In the genomic region with DNA sequence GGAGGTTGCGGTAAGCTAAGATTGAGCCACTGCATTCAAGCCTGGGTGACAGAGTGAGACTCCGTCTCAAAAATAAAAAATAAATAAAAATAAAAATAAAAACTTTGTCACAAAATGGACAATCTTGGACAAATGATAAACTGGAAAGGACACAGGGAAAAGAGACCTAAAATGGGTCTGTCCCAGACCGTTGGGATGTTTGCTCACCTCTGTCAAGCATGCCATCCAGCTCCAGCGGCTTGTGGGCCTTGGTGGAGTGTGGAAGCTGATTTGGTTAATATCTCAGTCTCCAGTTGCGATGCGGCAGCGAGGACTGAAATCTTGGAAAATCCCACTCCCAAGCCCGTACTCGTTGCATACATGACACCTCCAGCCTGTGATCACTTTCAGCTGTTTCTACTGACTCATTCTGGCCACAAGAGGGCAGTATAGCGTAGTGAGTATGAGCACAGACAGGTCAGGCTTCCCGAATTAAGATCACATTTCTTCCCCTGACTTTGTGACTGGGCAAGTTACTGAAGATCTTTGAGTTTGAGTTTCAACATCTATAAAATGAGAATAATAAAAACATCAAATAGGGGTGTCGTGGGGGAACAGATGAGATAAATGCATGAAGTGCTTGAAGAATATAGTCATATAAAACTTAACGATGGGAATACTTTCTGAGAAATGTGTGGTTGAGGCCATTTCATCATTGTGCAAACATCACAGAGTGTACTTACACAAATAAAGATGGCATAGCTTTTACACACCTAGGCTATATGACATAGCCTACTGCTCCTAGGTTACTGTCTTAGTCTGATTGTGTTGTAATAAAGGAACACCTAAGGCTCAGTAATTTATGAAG, we compare ENCODE assay signal across 9 cellular contexts. TPM values are rescaled to one million over a fixed set of nuclear protein-coding genes. Genes with fewer than 3 reads are reported as not detected.
DNase-seq lines count a peak whose midpoint lies in the region; ATAC-seq and TF ChIP-seq lines count a peak whose summit lies in the region.
"Had no signal": no experiment of that assay in that cellular context is flagged by ENCODE, and none has a peak within 500 bp of the region (broad histone marks: within the 10 kb centered on the region; RNA-seq: fewer than 3 reads in every experiment).

No MANE protein-coding gene starts in this region.

- H3K4me1 ChIP-seq in liver (ENCODE audit: control insufficient read depth in 4 of 4, insufficient read depth in 4 of 4, low read length in 3 of 4), result peaks cover 0 to 2% (median 0%) of the 10 kb centered on the region in 4 donors

- ATAC-seq in GM19025 (IDR thresholded peaks at IDR 0.05; ENCODE audit: low read depth, unreplicated experiment), result peak; percentile 61
- ATAC-seq in HG03378 (IDR thresholded peaks at IDR 0.05; ENCODE audit: unreplicated experiment), result peak; percentile 81

- H3K9ac ChIP-seq in liver (ENCODE audit: low read depth in 1 of 2, low read length in 2 of 2), result no peak overlapping the region

- H3K36me3 ChIP-seq in liver (ENCODE audit: control insufficient read depth in 4 of 4, insufficient read depth in 3 of 4, low read depth in 1 of 4, low read length in 3 of 4), result no peaks in the 10 kb centered on the region

- no peak overlapping the region for H3K4me3 Mint-ChIP-seq in activated CD4-positive, alpha-beta T cell treated with anti-CD3 and anti-CD28 coated beads, Interleukin-2, amount 10 ng/mL, durations not matched to agents 24 days and 14 days

- DNase-seq in AML-193 (lab: John Stamatoyannopoulos, UW) (peak; percentile 73 to 77), NCI-H510A (lab: John Stamatoyannopoulos, UW) (peak; percentile 51), coronary artery (ENCODE audit: low spot score) (no peak)
- DNase-seq in activated CD4-positive, alpha-beta T cell treated with anti-CD3 and anti-CD28 coated beads, Interleukin-2, amount 10 ng/mL, durations not matched to agents 24 days and 14 days, result peak; percentile 88
- peak; percentile 24 to 59 (median 48) for DNase-seq in stimulated activated CD4-positive, alpha-beta T cell treated with anti-CD3 and anti-CD28 coated beads, TNF-alpha, amount 100 ng/mL, for 48 hours (ENCODE audit: low read depth in 3 of 3)

- H3K27me3 Mint-ChIP-seq in activated CD4-positive, alpha-beta T cell treated with anti-CD3 and anti-CD28 coated beads, Interleukin-2, amount 10 ng/mL, durations not matched to agents 24 days and 14 days, result peaks cover 17% of the 10 kb centered on the region

- no peaks in the 10 kb centered on the region for H3K4me1 Mint-ChIP-seq in activated CD4-positive, alpha-beta T cell treated with anti-CD3 and anti-CD28 coated beads, Interleukin-2, amount 10 ng/mL, durations not matched to agents 24 days and 14 days

- H3K27me3 ChIP-seq in liver (ENCODE audit: control insufficient read depth in 4 of 4, insufficient read depth in 4 of 4, low read length in 3 of 4), result no peaks in the 10 kb centered on the region

- WGBS in liver, result 17% methylated on average over 13 of the region's 13 CpGs

- no peaks in the 10 kb centered on the region for H3K9me3 Mint-ChIP-seq in activated CD4-positive, alpha-beta T cell treated with anti-CD3 and anti-CD28 coated beads, Interleukin-2, amount 10 ng/mL, durations not matched to agents 24 days and 14 days
- H3K9me3 Mint-ChIP-seq: IgD-negative memory B cell had no signal

- H3K4me3 ChIP-seq in coronary artery, result no peak overlapping the region
- H3K4me3 ChIP-seq in liver (ENCODE audit: low read depth in 1 of 3, low read length in 3 of 3), result no peak overlapping the region

- peak; percentile 88 for TF ChIP-seq RAD21 in liver (IDR thresholded peaks at IDR 0.05)

- no peak overlapping the region for H3K27ac Mint-ChIP-seq in activated CD4-positive, alpha-beta T cell treated with anti-CD3 and anti-CD28 coated beads, Interleukin-2, amount 10 ng/mL, durations not matched to agents 24 days and 14 days
- H3K27ac Mint-ChIP-seq: IgD-negative memory B cell had no signal

- no peaks in the 10 kb centered on the region for H3K36me3 Mint-ChIP-seq in activated CD4-positive, alpha-beta T cell treated with anti-CD3 and anti-CD28 coated beads, Interleukin-2, amount 10 ng/mL, durations not matched to agents 24 days and 14 days (ENCODE audit: low read depth)
- H3K36me3 Mint-ChIP-seq: IgD-negative memory B cell had no signal

- H3K27ac ChIP-seq in coronary artery (no peak overlapping the region), liver (ENCODE audit: low read depth in 1 of 2, low read length in 2 of 2) (no peak overlapping the region)

- no peaks in the 10 kb centered on the region for H3K9me3 ChIP-seq in liver (ENCODE audit: control insufficient read depth in 4 of 4, low read length in 3 of 4)

- peak; percentile 72 for TF ChIP-seq CTCF in coronary artery (IDR thresholded peaks at IDR 0.05)
- TF ChIP-seq CTCF in liver (IDR thresholded peaks at IDR 0.05; ENCODE audit: low read depth, low read length, missing input control), result peak; percentile 86

- intact Hi-C loops in activated CD4-positive, alpha-beta T cell treated with anti-CD3 and anti-CD28 coated beads, Interleukin-2, amount 10 ng/mL, durations not matched to agents 24 days and 14 days (cut with micrococcal nuclease), result loop anchor here (1.0 to 5.0 kb wide), 2 partner anchors 50 to 544 kb away; no protein-coding TSS in a partner anchor

TF ChIP-seq in liver, 16 proteins besides CTCF, POLR2A, EP300 and RAD21:
- TF ChIP-seq, protein P1, sequence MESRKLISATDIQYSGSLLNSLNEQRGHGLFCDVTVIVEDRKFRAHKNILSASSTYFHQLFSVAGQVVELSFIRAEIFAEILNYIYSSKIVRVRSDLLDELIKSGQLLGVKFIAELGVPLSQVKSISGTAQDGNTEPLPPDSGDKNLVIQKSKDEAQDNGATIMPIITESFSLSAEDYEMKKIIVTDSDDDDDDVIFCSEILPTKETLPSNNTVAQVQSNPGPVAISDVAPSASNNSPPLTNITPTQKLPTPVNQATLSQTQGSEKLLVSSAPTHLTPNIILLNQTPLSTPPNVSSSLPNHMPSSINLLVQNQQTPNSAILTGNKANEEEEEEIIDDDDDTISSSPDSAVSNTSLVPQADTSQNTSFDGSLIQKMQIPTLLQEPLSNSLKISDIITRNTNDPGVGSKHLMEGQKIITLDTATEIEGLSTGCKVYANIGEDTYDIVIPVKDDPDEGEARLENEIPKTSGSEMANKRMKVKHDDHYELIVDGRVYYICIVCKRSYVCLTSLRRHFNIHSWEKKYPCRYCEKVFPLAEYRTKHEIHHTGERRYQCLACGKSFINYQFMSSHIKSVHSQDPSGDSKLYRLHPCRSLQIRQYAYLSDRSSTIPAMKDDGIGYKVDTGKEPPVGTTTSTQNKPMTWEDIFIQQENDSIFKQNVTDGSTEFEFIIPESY (IDR thresholded peaks at IDR 0.05), result no peak
- TF ChIP-seq YY1 (IDR thresholded peaks at IDR 0.05) (no peak), EGR1 (IDR thresholded peaks at IDR 0.05; ENCODE audit: low read depth in 2 of 2) (no peak), NR2F2 (IDR thresholded peaks at IDR 0.05) (no peak), FOXA1 (IDR thresholded peaks at IDR 0.05) (no peak), GABPA (IDR thresholded peaks at IDR 0.05 in 1 of 2, conservative IDR thresholded peaks at IDR 0.05 in 1 of 2) (no peak), FOXA2 (IDR thresholded peaks at IDR 0.05) (no peak), HNF4G (IDR thresholded peaks at IDR 0.05) (no peak), HNF4A (conservative IDR thresholded peaks at IDR 0.05) (no peak), SP1 (IDR thresholded peaks at IDR 0.05) (no peak), JUND (IDR thresholded peaks at IDR 0.05) (no peak), RXRA (IDR thresholded peaks at IDR 0.05) (no peak)
- TF ChIP-seq, protein P2, sequence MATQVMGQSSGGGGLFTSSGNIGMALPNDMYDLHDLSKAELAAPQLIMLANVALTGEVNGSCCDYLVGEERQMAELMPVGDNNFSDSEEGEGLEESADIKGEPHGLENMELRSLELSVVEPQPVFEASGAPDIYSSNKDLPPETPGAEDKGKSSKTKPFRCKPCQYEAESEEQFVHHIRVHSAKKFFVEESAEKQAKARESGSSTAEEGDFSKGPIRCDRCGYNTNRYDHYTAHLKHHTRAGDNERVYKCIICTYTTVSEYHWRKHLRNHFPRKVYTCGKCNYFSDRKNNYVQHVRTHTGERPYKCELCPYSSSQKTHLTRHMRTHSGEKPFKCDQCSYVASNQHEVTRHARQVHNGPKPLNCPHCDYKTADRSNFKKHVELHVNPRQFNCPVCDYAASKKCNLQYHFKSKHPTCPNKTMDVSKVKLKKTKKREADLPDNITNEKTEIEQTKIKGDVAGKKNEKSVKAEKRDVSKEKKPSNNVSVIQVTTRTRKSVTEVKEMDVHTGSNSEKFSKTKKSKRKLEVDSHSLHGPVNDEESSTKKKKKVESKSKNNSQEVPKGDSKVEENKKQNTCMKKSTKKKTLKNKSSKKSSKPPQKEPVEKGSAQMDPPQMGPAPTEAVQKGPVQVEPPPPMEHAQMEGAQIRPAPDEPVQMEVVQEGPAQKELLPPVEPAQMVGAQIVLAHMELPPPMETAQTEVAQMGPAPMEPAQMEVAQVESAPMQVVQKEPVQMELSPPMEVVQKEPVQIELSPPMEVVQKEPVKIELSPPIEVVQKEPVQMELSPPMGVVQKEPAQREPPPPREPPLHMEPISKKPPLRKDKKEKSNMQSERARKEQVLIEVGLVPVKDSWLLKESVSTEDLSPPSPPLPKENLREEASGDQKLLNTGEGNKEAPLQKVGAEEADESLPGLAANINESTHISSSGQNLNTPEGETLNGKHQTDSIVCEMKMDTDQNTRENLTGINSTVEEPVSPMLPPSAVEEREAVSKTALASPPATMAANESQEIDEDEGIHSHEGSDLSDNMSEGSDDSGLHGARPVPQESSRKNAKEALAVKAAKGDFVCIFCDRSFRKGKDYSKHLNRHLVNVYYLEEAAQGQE (IDR thresholded peaks at IDR 0.05), result no peak
- TF ChIP-seq, protein P3, sequence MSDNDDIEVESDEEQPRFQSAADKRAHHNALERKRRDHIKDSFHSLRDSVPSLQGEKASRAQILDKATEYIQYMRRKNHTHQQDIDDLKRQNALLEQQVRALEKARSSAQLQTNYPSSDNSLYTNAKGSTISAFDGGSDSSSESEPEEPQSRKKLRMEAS (IDR thresholded peaks at IDR 0.05), result no peak
- TF ChIP-seq, protein P4, sequence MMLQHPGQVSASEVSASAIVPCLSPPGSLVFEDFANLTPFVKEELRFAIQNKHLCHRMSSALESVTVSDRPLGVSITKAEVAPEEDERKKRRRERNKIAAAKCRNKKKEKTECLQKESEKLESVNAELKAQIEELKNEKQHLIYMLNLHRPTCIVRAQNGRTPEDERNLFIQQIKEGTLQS (IDR thresholded peaks at IDR 0.05), result no peak

RNA-seq across cellular contexts. Expression of gene MOBP, which starts 19.6 kb away (rescaled TPM):
- not detected in 2 replicates for total RNA-seq in activated CD4-positive, alpha-beta T cell treated with anti-CD3 and anti-CD28 coated beads, Interleukin-2, amount 10 ng/mL, durations not matched to agents 24 days and 14 days
- total RNA-seq in liver, result not detected
- not detected for polyA plus RNA-seq in liver
- polyA plus RNA-seq: IgD-negative memory B cell had no signal

RNA-seq across cellular contexts. Expression of gene RPSA, which starts 41.3 kb away (rescaled TPM):
- total RNA-seq in activated CD4-positive, alpha-beta T cell treated with anti-CD3 and anti-CD28 coated beads, Interleukin-2, amount 10 ng/mL, durations not matched to agents 24 days and 14 days, result 1,932 and 1,935 TPM in 2 replicates
- total RNA-seq in liver, result 100 to 1,000 TPM; 383 to 796 TPM
- 100 to 1,000 TPM; 200 to 504 TPM for polyA plus RNA-seq in liver
